12 cellular contexts compared by ENCODE assay signal in the genomic region with DNA sequence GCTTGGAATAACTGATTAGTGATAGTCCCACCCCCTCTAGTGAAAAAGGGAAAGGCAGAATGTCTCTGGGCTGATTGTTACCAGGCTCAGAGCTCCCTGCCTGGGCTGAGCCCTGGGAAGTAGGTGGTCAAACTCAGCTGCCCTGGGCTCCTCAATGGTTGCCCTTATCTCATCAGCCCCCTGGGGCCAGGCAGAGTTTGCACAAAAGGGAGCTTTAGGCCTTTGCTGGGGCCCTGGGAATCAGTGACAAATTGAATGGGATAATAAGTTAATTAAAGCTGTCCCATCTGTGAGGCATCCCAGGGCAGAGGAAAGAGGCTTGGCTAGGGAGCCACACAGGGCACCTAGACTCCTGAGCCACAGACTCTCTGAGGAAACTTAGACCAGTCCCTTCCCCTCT.
DNase-seq lines count a peak whose midpoint lies in the region; ATAC-seq lines count a peak whose summit lies in the region.
"Had no signal": no experiment of that assay in that cellular context is flagged by ENCODE, and none has a peak within 500 bp of the region (broad histone marks: within the 10 kb centered on the region; RNA-seq: fewer than 3 reads in every experiment).

No MANE protein-coding gene starts in this region.

- H3K79me2 ChIP-seq in mesendoderm (ENCODE audit: control insufficient read depth, insufficient read depth, low read length): no peaks in the 10 kb centered on the region

- no peaks in the 10 kb centered on the region for H3K4me1 ChIP-seq in mesendoderm (ENCODE audit: control insufficient read depth, low read depth, low read length)
- H3K4me1 ChIP-seq: Caco-2 had no signal

- no peak overlapping the region for H2BK120ac ChIP-seq in mesendoderm (ENCODE audit: low read depth, low read length)

- no peak overlapping the region for H4K5ac ChIP-seq in mesendoderm (ENCODE audit: low read length)

- no peak overlapping the region for H3K4ac ChIP-seq in mesendoderm (ENCODE audit: low read depth, low read length)

- H4K8ac ChIP-seq in mesendoderm (ENCODE audit: low read depth, low read length): no peak overlapping the region

- no peak overlapping the region for H3K27ac ChIP-seq in mesendoderm (ENCODE audit: low read depth, low read length)
- H3K27ac ChIP-seq: C4-2B, GM23248 had no signal

- no peak overlapping the region for H2BK5ac ChIP-seq in mesendoderm (ENCODE audit: low read length)

- no peak for ATAC-seq in GM19455 (IDR thresholded peaks at IDR 0.05; ENCODE audit: unreplicated experiment)

- no peaks in the 10 kb centered on the region for H3K36me3 ChIP-seq in mesendoderm (ENCODE audit: control insufficient read depth, insufficient read depth, low read length)

- no peak overlapping the region for H3K56ac ChIP-seq in mesendoderm (ENCODE audit: low read length)

- no peaks in the 10 kb centered on the region for H3K79me1 ChIP-seq in mesendoderm (ENCODE audit: low read length)

- peak; percentile 34 for DNase-seq in D341Med (ENCODE audit: low spot score)
- peak; percentile 17 for DNase-seq in NCI-H69 (lab: John Stamatoyannopoulos, UW)
- peak; percentile 28 for DNase-seq in mesendoderm
- DNase-seq in retina: peak; percentile 40
- DNase-seq in COR-L47 (lab: John Stamatoyannopoulos, UW): no peak
- DNase-seq in central memory CD4-positive, alpha-beta T cell: no peak
- DNase-seq: Caco-2; CD4-positive, alpha-beta memory T cell; DMS53; GM23248 had no signal

- no peak overlapping the region for H3K18ac ChIP-seq in mesendoderm (ENCODE audit: low read length)

- no peak overlapping the region for H2BK15ac ChIP-seq in mesendoderm (replicated peaks; ENCODE audit: low read depth)

- H2AK5ac ChIP-seq in mesendoderm (ENCODE audit: low read length): no peak overlapping the region

- no peak overlapping the region for H3K23ac ChIP-seq in mesendoderm (ENCODE audit: low read length)

- no peak overlapping the region for H3K9ac ChIP-seq in mesendoderm (ENCODE audit: low read length)
- H3K9ac ChIP-seq: GM23248 had no signal

- no peak overlapping the region for H3K4me3 ChIP-seq in mesendoderm (ENCODE audit: low read length)
- H3K4me3 ChIP-seq: GM23248 had no signal

- no peak overlapping the region for H3K4me2 ChIP-seq in mesendoderm (ENCODE audit: low read length)

- no peaks in the 10 kb centered on the region for H3K27me3 ChIP-seq in mesendoderm (ENCODE audit: insufficient read depth, low read length, poor library complexity)

Comparison
In these comparisons a context has a peak if more than half of its experiments do, and no peak if none do; other contexts are left out.
1. DNase-seq: peak in D341Med (single experiment), NCI-H69 (single experiment), mesendoderm (single experiment) and retina (single experiment); none in COR-L47 (single experiment) and central memory CD4-positive, alpha-beta T cell (single experiment).